ENCODE assay signal across 22 cellular contexts in the genomic region with DNA sequence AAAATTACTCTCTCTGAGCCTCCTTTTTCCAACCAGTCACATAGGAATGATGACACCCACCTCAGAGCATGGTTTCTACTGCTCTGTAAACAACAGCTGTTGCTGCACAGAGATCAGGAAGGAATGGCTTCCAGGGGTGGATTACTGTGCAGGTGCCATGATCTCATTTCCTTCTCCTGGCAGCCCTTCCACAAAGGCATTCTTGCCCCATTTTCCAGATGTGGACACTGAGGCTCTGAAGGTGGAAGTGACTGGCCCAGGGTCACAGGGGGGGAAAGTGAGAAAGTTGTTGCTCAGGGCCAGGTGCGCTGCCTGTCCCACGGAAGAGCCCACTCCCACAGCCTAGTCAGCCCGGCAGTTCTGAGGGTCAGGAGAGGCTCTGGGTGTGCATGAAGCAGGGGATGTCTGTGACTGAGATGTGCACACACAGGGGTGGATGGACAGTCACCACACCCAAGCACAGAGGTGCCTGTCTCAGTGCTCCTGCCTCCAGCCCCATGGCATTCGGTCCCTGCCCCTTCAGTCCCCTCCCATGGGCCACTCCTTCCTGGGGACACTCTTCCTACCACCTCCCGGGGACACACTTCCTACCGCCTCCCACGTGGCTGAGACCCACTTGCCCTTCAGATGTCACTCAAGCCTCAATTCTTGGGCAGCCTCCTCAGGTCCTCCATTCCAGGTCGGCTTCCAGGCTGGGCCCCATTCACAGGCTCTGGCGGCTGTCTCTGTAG. TPM values are rescaled to one million over a fixed set of nuclear protein-coding genes. Genes with fewer than 3 reads are reported as not detected.
A peak's percentile ranks its signal among the peaks of the same experiment; 100 is the strongest.
DNase-seq lines count a peak whose midpoint lies in the region; ATAC-seq, FAIRE-seq and TF ChIP-seq lines count a peak whose summit lies in the region.
"Had no signal": no experiment of that assay in that cellular context is flagged by ENCODE, and none has a peak within 500 bp of the region (broad histone marks: within the 10 kb centered on the region; RNA-seq: fewer than 3 reads in every experiment).

No MANE protein-coding gene starts in this region.

- H4K20me1 ChIP-seq in K562 (replicated peaks; ENCODE audit: control insufficient read depth, insufficient read depth, low read length): no peaks in the 10 kb centered on the region

- no peaks in the 10 kb centered on the region for H3K27me3 Mint-ChIP-seq in activated naive CD4-positive, alpha-beta T cell treated with anti-CD3 and anti-CD28 coated beads for 36 hours (ENCODE audit: low read depth)

- no peak overlapping the region for H3K4me2 ChIP-seq in K562 (ENCODE audit: insufficient read depth, low read length)
- H3K4me2 ChIP-seq: PC-9, SK-N-SH had no signal

- H3K4me3 ChIP-seq in HEK293 (ENCODE audit: low read depth, low read length) (no peak overlapping the region), K562 (no peak overlapping the region), mucosa of descending colon (no peak overlapping the region)
- H3K4me3 ChIP-seq: heart right ventricle, lower lobe of right lung, pancreas, PC-9 had no signal

- no peaks in the 10 kb centered on the region for H3K36me3 Mint-ChIP-seq in activated naive CD4-positive, alpha-beta T cell treated with anti-CD3 and anti-CD28 coated beads for 36 hours (ENCODE audit: low read depth)
- H3K36me3 Mint-ChIP-seq: activated naive CD8-positive, alpha-beta T cell treated with anti-CD3 and anti-CD28 coated beads for 36 hours; IgD-negative memory B cell; stimulated activated naive B cell treated with anti-CD40 and anti-IgM and Interleukin-4, amounts not matched to agents 10 μg/mL and 1 μg/mL and 100 μg/mL, for 72 hours had no signal

- WGBS in K562 (ENCODE audit: insufficient coverage, low coverage, missing lambda C conversion rate): 6% methylated on average over 8 of the region's 9 CpGs

- H3K9me3 ChIP-seq in HEK293 (ENCODE audit: control insufficient read depth, insufficient read depth, low read depth, low read length) (no peaks in the 10 kb centered on the region), K562 (replicated peaks; ENCODE audit: control insufficient read depth, insufficient read depth, low read depth, low read length) (no peaks in the 10 kb centered on the region), mucosa of descending colon (no peaks in the 10 kb centered on the region)
- H3K9me3 ChIP-seq: heart right ventricle, lower lobe of right lung, pancreas, SK-N-SH had no signal

- H3K4me1 ChIP-seq in HEK293 (ENCODE audit: control insufficient read depth, insufficient read depth, low read length): no peaks in the 10 kb centered on the region
- peaks cover 0 to 12% of the 10 kb centered on the region in 2 experiments; a peak in 2 of 5 replicates for H3K4me1 ChIP-seq in K562 (replicated peaks in 1 of 2; ENCODE audit: control insufficient read depth in 2 of 2, insufficient read depth in 2 of 2, low read length in 2 of 2)
- peaks cover 9% of the 10 kb centered on the region for H3K4me1 ChIP-seq in mucosa of descending colon (ENCODE audit: low read depth)
- H3K4me1 ChIP-seq: lower lobe of right lung, pancreas had no signal

- H3K27me3 ChIP-seq in K562 (ENCODE audit: control insufficient read depth in 2 of 2, insufficient read depth in 2 of 2, low read length in 2 of 2): peaks cover 12 to 26% of the 10 kb centered on the region in 2 experiments; a peak in 4 of 5 replicates
- H3K27me3 ChIP-seq: pancreas had no signal

- H3K27ac Mint-ChIP-seq in activated naive CD4-positive, alpha-beta T cell treated with anti-CD3 and anti-CD28 coated beads for 36 hours: no peak overlapping the region
- H3K27ac Mint-ChIP-seq: activated B cell treated with CpG ODN at 0.5 μM for 24 hours; activated naive CD8-positive, alpha-beta T cell treated with anti-CD3 and anti-CD28 coated beads for 36 hours; activated T-helper 1 cell treated with anti-CD3 and anti-CD28 coated beads, Interleukin-12 subunit alpha, Interleukin-12 subunit beta, Interleukin-2, Interleukin-4 antibody, amounts not matched to agents 30 ng/mL and 10 ng/mL and 1 ng/mL, durations not matched to agents 14 hours and 24 hours and 36 hours; endodermal cell; IgD-negative memory B cell; stimulated activated naive B cell treated with anti-CD40 and anti-IgM and Interleukin-4, amounts not matched to agents 10 μg/mL and 1 μg/mL and 100 μg/mL, for 72 hours had no signal

- intact Hi-C loops in K562 (cut with micrococcal nuclease): no loop called here
- intact Hi-C loops in mucosa of descending colon (cut with DNase I, micrococcal nuclease): no loop called here
- intact Hi-C loops in activated naive CD4-positive, alpha-beta T cell treated with anti-CD3 and anti-CD28 coated beads for 36 hours (cut with micrococcal nuclease): no loop called here

- H3K9me1 ChIP-seq in K562 (ENCODE audit: control insufficient read depth, insufficient read depth, low read length): no peaks in the 10 kb centered on the region

- peak overlapping the region in 1 of 2 experiments; percentile 45; a peak in 1 of 4 replicates for H3K9ac ChIP-seq in K562 (ENCODE audit: insufficient read depth in 1 of 2, low read depth in 2 of 2, low read length in 2 of 2)
- H3K9ac ChIP-seq: SK-N-SH had no signal

- peak; percentile 44 for FAIRE-seq in K562 (lab: Jason Lieb, UNC)
- FAIRE-seq: H1, pancreas had no signal

- no peak overlapping the region for H3K4me3 Mint-ChIP-seq in activated naive CD4-positive, alpha-beta T cell treated with anti-CD3 and anti-CD28 coated beads for 36 hours
- H3K4me3 Mint-ChIP-seq: activated B cell treated with CpG ODN at 0.5 μM for 24 hours; activated naive CD8-positive, alpha-beta T cell treated with anti-CD3 and anti-CD28 coated beads for 36 hours; activated T-helper 1 cell treated with anti-CD3 and anti-CD28 coated beads, Interleukin-12 subunit alpha, Interleukin-12 subunit beta, Interleukin-2, Interleukin-4 antibody, amounts not matched to agents 30 ng/mL and 10 ng/mL and 1 ng/mL, durations not matched to agents 14 hours and 24 hours and 36 hours; endodermal cell; IgD-negative memory B cell; stimulated activated naive B cell treated with anti-CD40 and anti-IgM and Interleukin-4, amounts not matched to agents 10 μg/mL and 1 μg/mL and 100 μg/mL, for 72 hours had no signal

- TF ChIP-seq RAD21 in K562 (CRISPR knock-in tag; conservative IDR thresholded peaks at IDR 0.05 in 1 of 2, IDR thresholded peaks at IDR 0.05 in 1 of 2): no peak

- ATAC-seq in K562 (no peak), mucosa of descending colon (peak; percentile 52), HG03095 (IDR thresholded peaks at IDR 0.05; ENCODE audit: unreplicated experiment) (no peak), GM21423 (IDR thresholded peaks at IDR 0.05; ENCODE audit: unreplicated experiment) (no peak)
- ATAC-seq: heart right ventricle; pancreas; sciatic nerve; stimulated activated naive B cell treated with anti-CD40 and anti-IgM and Interleukin-4, amounts not matched to agents 10 μg/mL and 1 μg/mL and 100 μg/mL, for 72 hours had no signal

- no peak for TF ChIP-seq EP300 in K562 (IDR thresholded peaks at IDR 0.05; ENCODE audit: low read length)

- no peaks in the 10 kb centered on the region for H3K79me2 ChIP-seq in K562 (ENCODE audit: control insufficient read depth, insufficient read depth, low read length)

- TF ChIP-seq POLR2A in K562 (conservative IDR thresholded peaks at IDR 0.05): no peak

- BruUV-seq in K562 (replicated peaks; lab: Mats Ljungman, UMichigan): no TSS peak

- TF ChIP-seq CTCF in HEK293 (tag by site-specific recombination; IDR thresholded peaks at IDR 0.05) (no peak), K562 (IDR thresholded peaks at IDR 0.05 in 2 of 3, conservative IDR thresholded peaks at IDR 0.05 in 1 of 3; ENCODE audit: insufficient read depth in 2 of 3, low read depth in 1 of 3, low read length in 3 of 3) (no peak), mucosa of descending colon (IDR thresholded peaks at IDR 0.05) (no peak)

- DNase-seq in DMS53 (lab: John Stamatoyannopoulos, UW): peak; percentile 89
- no peak for DNase-seq in K562 (ENCODE audit: extremely low read depth in 1 of 4, low spot score in 3 of 4)
- DNase-seq in mucosa of descending colon: no peak
- DNase-seq in activated naive CD4-positive, alpha-beta T cell treated with anti-CD3 and anti-CD28 coated beads for 36 hours: no peak
- DNase-seq: activated B cell treated with CpG ODN at 0.5 μM for 24 hours; activated naive CD8-positive, alpha-beta T cell treated with anti-CD3 and anti-CD28 coated beads for 36 hours; endodermal cell; heart right ventricle; lower lobe of right lung; NCI-H187 treated with DMSO at 0.1 percent for 48 hours; NCI-H526 treated with DMSO at 0.1 percent for 48 hours; pancreas; PC-9; SK-N-SH; stimulated activated naive B cell treated with anti-CD40 and anti-IgM and Interleukin-4, amounts not matched to agents 10 μg/mL and 1 μg/mL and 100 μg/mL, for 72 hours had no signal

- POLR2A ChIA-PET in HEK293 (lab: Yijun Ruan, JAX) (no interaction called here), K562 (lab: Yijun Ruan, JAX) (no interaction called here)

- H3K36me3 ChIP-seq in HEK293 (ENCODE audit: control insufficient read depth in 2 of 2, insufficient read depth in 1 of 2, low read length in 2 of 2) (no peaks in the 10 kb centered on the region), K562 (ENCODE audit: control insufficient read depth, insufficient read depth, low read length) (no peaks in the 10 kb centered on the region), mucosa of descending colon (ENCODE audit: low read depth) (no peaks in the 10 kb centered on the region)
- H3K36me3 ChIP-seq: heart right ventricle, lower lobe of right lung, pancreas had no signal

- H3K27ac ChIP-seq in HEK293 (ENCODE audit: extremely low read depth, low read depth, low read length) (no peak overlapping the region), K562 (ENCODE audit: extremely low read depth, low read depth, low read length) (no peak overlapping the region)
- H3K27ac ChIP-seq: heart right ventricle, lower lobe of right lung, pancreas, PC-9 had no signal

- no peak overlapping the region for H2AFZ ChIP-seq in K562 (ENCODE audit: low read depth, low read length)
- H2AFZ ChIP-seq: PC-9 had no signal

- H3K9me3 Mint-ChIP-seq in activated naive CD4-positive, alpha-beta T cell treated with anti-CD3 and anti-CD28 coated beads for 36 hours: no peaks in the 10 kb centered on the region
- H3K9me3 Mint-ChIP-seq: activated B cell treated with CpG ODN at 0.5 μM for 24 hours; activated naive CD8-positive, alpha-beta T cell treated with anti-CD3 and anti-CD28 coated beads for 36 hours; activated T-helper 1 cell treated with anti-CD3 and anti-CD28 coated beads, Interleukin-12 subunit alpha, Interleukin-12 subunit beta, Interleukin-2, Interleukin-4 antibody, amounts not matched to agents 30 ng/mL and 10 ng/mL and 1 ng/mL, durations not matched to agents 14 hours and 24 hours and 36 hours; endodermal cell; stimulated activated naive B cell treated with anti-CD40 and anti-IgM and Interleukin-4, amounts not matched to agents 10 μg/mL and 1 μg/mL and 100 μg/mL, for 72 hours had no signal

- H3K4me1 Mint-ChIP-seq in activated naive CD4-positive, alpha-beta T cell treated with anti-CD3 and anti-CD28 coated beads for 36 hours (ENCODE audit: low read depth): no peaks in the 10 kb centered on the region
- H3K4me1 Mint-ChIP-seq: activated naive CD8-positive, alpha-beta T cell treated with anti-CD3 and anti-CD28 coated beads for 36 hours; IgD-negative memory B cell; stimulated activated naive B cell treated with anti-CD40 and anti-IgM and Interleukin-4, amounts not matched to agents 10 μg/mL and 1 μg/mL and 100 μg/mL, for 72 hours had no signal

- in situ Hi-C loops in K562 (cut with MboI): loop anchor here (25.0 kb wide), 1 partner anchor 1366 kb away; no protein-coding TSS in a partner anchor

- CTCF ChIA-PET in HEK293 (lab: Yijun Ruan, JAX) (interaction anchor here (0.6 to 4.2 kb wide), 5 partner anchors 9 to 443 kb away, joined by 3 to 26 read pairs (median 7); no protein-coding TSS in a partner anchor), K562 (lab: Yijun Ruan, JAX; ENCODE audit: low intra/inter-chr PET ratio) (interaction anchor here (0.5 kb wide), 1 partner anchor 93 kb away, joined by 4 read pairs; no protein-coding TSS in a partner anchor)
- CTCF ChIA-PET in activated naive CD4-positive, alpha-beta T cell treated with anti-CD3 and anti-CD28 coated beads for 36 hours (lab: Charles Lee): interaction anchor here (1.2 kb wide), 1 partner anchor 33 kb away, joined by 4 read pairs; no protein-coding TSS in a partner anchor

RNA-seq across cellular contexts. Expression of a gene that starts 17.0 kb away (rescaled TPM):
- 41.6 and 132 TPM in 2 replicates for total RNA-seq in K562 (2011; cell fraction: chromatin; rRNA removed; ENCODE audit: low replicate concordance)
- total RNA-seq in K562 (2011; cell fraction: nucleolus; rRNA removed): 128 and 136 TPM in 2 replicates
- total RNA-seq in K562 (2011; cell fraction: nucleoplasm; rRNA removed): 69.4 and 76.7 TPM in 2 replicates
- 19.1 and 25.8 TPM in 2 replicates for total RNA-seq in K562 (2014; rRNA removed)
- total RNA-seq in K562 (2014; rRNA removed; fragmentation: Illumina TruSeq; extraction: Trizol): 2.5 and 5.2 TPM in 2 replicates
- total RNA-seq in K562 (2015; rRNA removed; fragmentation: Illumina TruSeq; extraction: Trizol): 7.5 and 7.8 TPM in 2 replicates
- 32.2 and 35.4 TPM in 2 replicates for total RNA-seq in K562 (2021)
- polyA plus RNA-seq in K562 (2011; rRNA removed): 14.8 and 21.0 TPM in 2 replicates
- 21.8 and 41.8 TPM in 2 replicates for polyA plus RNA-seq in K562 (2011; cell fraction: cytosol; rRNA removed)
- polyA plus RNA-seq in K562 (2011; cell fraction: nucleus; rRNA removed): 77.2 and 115 TPM in 2 replicates
- 11.4 and 14.2 TPM in 2 replicates for polyA plus RNA-seq in K562 (2012)
- 7.0 and 15.9 TPM in 2 replicates for polyA plus RNA-seq in K562 (2014; fragmentation: Illumina TruSeq; extraction: Trizol)
- under 1 TPM; 0.76 to 0.89 TPM for polyA plus RNA-seq in K562 (2014; fragmentation: Nextera tagmentation; extraction: Ambion mirVana)
- 17.9 and 24.9 TPM in 2 replicates for polyA plus RNA-seq in K562 (2014; rRNA removed)
- polyA minus RNA-seq in K562 (2011; rRNA and poly(A)+ RNA removed): 7.1 and 8.8 TPM in 2 replicates
- polyA minus RNA-seq in K562 (2011; cell fraction: cytosol; rRNA and poly(A)+ RNA removed): 19.2 and 19.8 TPM in 2 replicates
- polyA minus RNA-seq in K562 (2011; cell fraction: nucleus; rRNA and poly(A)+ RNA removed): 29.4 and 31.4 TPM in 2 replicates
- 10 to 100 TPM; 25.3 to 60.3 (median 28.9) TPM for total RNA-seq in mucosa of descending colon
- 1 to 10 TPM in 1 of 2 experiments, under 1 TPM in 1; 0.95 to 1.3 TPM for total RNA-seq in activated naive CD4-positive, alpha-beta T cell treated with anti-CD3 and anti-CD28 coated beads for 36 hours

RNA-seq across cellular contexts. Expression of a gene that starts 29.9 kb away (rescaled TPM):
- total RNA-seq in K562 (2011; cell fraction: chromatin; rRNA removed; ENCODE audit: low replicate concordance): 86.2 and 191 TPM in 2 replicates
- total RNA-seq in K562 (2011; cell fraction: nucleolus; rRNA removed): 42.7 and 55.9 TPM in 2 replicates
- 72.0 and 78.1 TPM in 2 replicates for total RNA-seq in K562 (2011; cell fraction: nucleoplasm; rRNA removed)
- total RNA-seq in K562 (2014; rRNA removed): 27.7 and 29.5 TPM in 2 replicates
- 36.7 and 45.4 TPM in 2 replicates for total RNA-seq in K562 (2014; rRNA removed; fragmentation: Illumina TruSeq; extraction: Trizol)
- total RNA-seq in K562 (2015; rRNA removed; fragmentation: Illumina TruSeq; extraction: Trizol): 39.1 TPM in 2 replicates
- total RNA-seq in K562 (2021): 51.0 and 54.3 TPM in 2 replicates
- 13.9 and 15.7 TPM in 2 replicates for polyA plus RNA-seq in K562 (2011; rRNA removed)
- polyA plus RNA-seq in K562 (2011; cell fraction: cytosol; rRNA removed): 8.4 and 10.3 TPM in 2 replicates
- 19.7 and 21.4 TPM in 2 replicates for polyA plus RNA-seq in K562 (2011; cell fraction: nucleus; rRNA removed)
- 16.7 and 20.4 TPM in 2 replicates for polyA plus RNA-seq in K562 (2012)
- polyA plus RNA-seq in K562 (2014; fragmentation: Illumina TruSeq; extraction: Trizol): 20.9 and 24.7 TPM in 2 replicates
- 1 to 10 TPM; 3.8 to 5.5 TPM for polyA plus RNA-seq in K562 (2014; fragmentation: Nextera tagmentation; extraction: Ambion mirVana)
- polyA plus RNA-seq in K562 (2014; rRNA removed): 12.4 and 15.8 TPM in 2 replicates
- 50.9 and 58.5 TPM in 2 replicates for polyA minus RNA-seq in K562 (2011; rRNA and poly(A)+ RNA removed)
- polyA minus RNA-seq in K562 (2011; cell fraction: cytosol; rRNA and poly(A)+ RNA removed): 27.5 and 32.6 TPM in 2 replicates
- 31.2 and 53.8 TPM in 2 replicates for polyA minus RNA-seq in K562 (2011; cell fraction: nucleus; rRNA and poly(A)+ RNA removed)
- total RNA-seq in mucosa of descending colon: 100 to 1,000 TPM in 1 of 3 donors, 10 to 100 TPM in 2; 59.3 to 103 (median 69.7) TPM
- total RNA-seq in activated naive CD4-positive, alpha-beta T cell treated with anti-CD3 and anti-CD28 coated beads for 36 hours: 10 to 100 TPM; 50.2 to 51.7 TPM
